In the genomic region with DNA sequence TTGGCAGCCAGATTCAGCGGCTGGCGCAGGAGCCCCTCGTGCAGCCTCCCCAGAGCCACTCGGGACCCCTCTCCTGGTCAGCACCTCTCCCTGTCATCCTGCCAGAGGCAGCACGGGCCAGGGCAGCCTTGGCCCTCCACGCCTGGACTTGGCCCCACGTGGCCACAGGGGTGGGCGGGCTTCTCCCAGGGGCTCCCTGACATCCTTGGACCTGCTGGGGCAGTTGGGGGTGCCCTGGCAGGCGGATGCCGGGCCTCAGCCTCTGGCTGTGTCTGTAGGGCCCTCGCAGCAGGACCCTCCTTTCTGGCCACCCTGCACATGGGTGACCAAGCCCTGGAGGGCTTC, we compare ENCODE assay signal across 19 cellular contexts.
DNase-seq lines count a peak whose midpoint lies in the region; ATAC-seq and TF ChIP-seq lines count a peak whose summit lies in the region.
"Had no signal": no experiment of that assay in that cellular context is flagged by ENCODE, and none has a peak within 500 bp of the region (broad histone marks: within the 10 kb centered on the region; RNA-seq: fewer than 3 reads in every experiment).

No MANE protein-coding gene starts in this region.

- H3K23ac ChIP-seq in trophoblast cell (ENCODE audit: low read length): no peak overlapping the region

- peaks cover 8 to 16% of the 10 kb centered on the region in 2 donors for H3K4me1 ChIP-seq in ascending aorta
- peaks cover 8 to 18% (median 10%) of the 10 kb centered on the region in 9 donors for H3K4me1 ChIP-seq in heart right ventricle
- no peaks in the 10 kb centered on the region for H3K4me1 ChIP-seq in trophoblast cell (ENCODE audit: control insufficient read depth in 1 of 2, insufficient read depth in 2 of 2, low read length in 2 of 2)
- peaks cover 9 to 14% (median 10%) of the 10 kb centered on the region in 4 donors for H3K4me1 ChIP-seq in upper lobe of left lung
- no peaks in the 10 kb centered on the region for H3K4me1 ChIP-seq in GM23338 (ENCODE audit: insufficient read depth)
- H3K4me1 ChIP-seq: pancreas had no signal

- no peak overlapping the region for H3K4me3 Mint-ChIP-seq in GM23338
- H3K4me3 Mint-ChIP-seq: activated T-cell treated with anti-CD3 and anti-CD28 coated beads, Interleukin-2, amount 50 U/mL, for 72 hours had no signal

- no peak overlapping the region for H2BK12ac ChIP-seq in trophoblast cell (ENCODE audit: low read length)

- no peak overlapping the region for H3K14ac ChIP-seq in trophoblast cell (ENCODE audit: low read length)

- H2AK5ac ChIP-seq in trophoblast cell (ENCODE audit: low read length): no peak overlapping the region

- peaks cover 8% of the 10 kb centered on the region; the same call in 1 of the 3 replicates for H3K36me3 Mint-ChIP-seq in GM23338 (ENCODE audit: low read depth)
- H3K36me3 Mint-ChIP-seq: activated naive CD4-positive, alpha-beta T cell treated with anti-CD3 and anti-CD28 coated beads, Interleukin-2, amount 50 U/mL, for 72 hours; naive B cell had no signal

- no peaks in the 10 kb centered on the region for H4K20me1 ChIP-seq in GM23338 (replicated peaks; ENCODE audit: insufficient read depth)

- ATAC-seq in heart right ventricle (peak in 6 of 8 donors; percentile 8 to 25 (median 19)), upper lobe of left lung (ENCODE audit: low FRiP score in 2 of 2) (peak in 1 of 2 donors; percentile 22), GM23338 (no peak), HG03039 (IDR thresholded peaks at IDR 0.05; ENCODE audit: unreplicated experiment) (no peak), GM21737 (IDR thresholded peaks at IDR 0.05; ENCODE audit: unreplicated experiment) (no peak)
- ATAC-seq: activated naive CD4-positive, alpha-beta T cell treated with anti-CD3 and anti-CD28 coated beads, Interleukin-2, amount 50 U/mL, for 72 hours; activated T-cell treated with anti-CD3 and anti-CD28 coated beads, Interleukin-2, amount 50 U/mL, for 72 hours had no signal

- H3K4me3 ChIP-seq in ascending aorta (no peak overlapping the region), heart right ventricle (no peak overlapping the region), trophoblast cell (ENCODE audit: low read depth, low read length) (no peak overlapping the region), upper lobe of left lung (no peak overlapping the region), GM23338 (no peak overlapping the region)
- H3K4me3 ChIP-seq: left lung, pancreas had no signal

- no peaks in the 10 kb centered on the region for H3K79me1 ChIP-seq in trophoblast cell (ENCODE audit: low read length)

- no peak overlapping the region for H4K8ac ChIP-seq in trophoblast cell (ENCODE audit: low read depth, low read length)

- H3K18ac ChIP-seq in trophoblast cell (ENCODE audit: low read length): no peak overlapping the region

- no peak overlapping the region for H3K27ac Mint-ChIP-seq in GM23338
- H3K27ac Mint-ChIP-seq: activated T-cell treated with anti-CD3 and anti-CD28 coated beads, Interleukin-2, amount 50 U/mL, for 72 hours had no signal

- H3K27ac ChIP-seq in ascending aorta (peak overlapping the region; percentile 58 to 74), heart right ventricle (peak overlapping the region in 5 of 10 donors; percentile 18 to 49 (median 34)), trophoblast cell (ENCODE audit: low read depth, low read length) (no peak overlapping the region), upper lobe of left lung (peak overlapping the region; percentile 15 to 56 (median 38)), GM23338 (ENCODE audit: low read depth) (no peak overlapping the region)
- H3K27ac ChIP-seq: pancreas had no signal

- peaks cover 8% of the 10 kb centered on the region for H3K27me3 Mint-ChIP-seq in GM23338 (ENCODE audit: insufficient read depth, low read depth, poor library complexity)

- H2AFZ ChIP-seq in trophoblast cell (ENCODE audit: insufficient read depth, low read length, poor library complexity): no peak overlapping the region
- H2AFZ ChIP-seq in GM23338: no peak overlapping the region

- H3K4me2 ChIP-seq in trophoblast cell (ENCODE audit: low read length): no peak overlapping the region
- no peak overlapping the region for H3K4me2 ChIP-seq in GM23338
- H3K4me2 ChIP-seq: SK-N-SH had no signal

- H3K9me3 Mint-ChIP-seq in GM23338: peaks cover 15% of the 10 kb centered on the region
- H3K9me3 Mint-ChIP-seq: activated naive CD4-positive, alpha-beta T cell treated with anti-CD3 and anti-CD28 coated beads, Interleukin-2, amount 50 U/mL, for 72 hours; activated T-cell treated with anti-CD3 and anti-CD28 coated beads, Interleukin-2, amount 50 U/mL, for 72 hours; naive B cell had no signal

- intact Hi-C loops in ascending aorta (cut with DNase I): loop anchor here (2.0 kb wide), 1 partner anchor 52 kb away; no protein-coding TSS in a partner anchor
- intact Hi-C loops in heart right ventricle (cut with DNase I): loop anchor here in 1 of 10 donors (5.0 kb wide), 1 partner anchor 46 kb away; no protein-coding TSS in a partner anchor
- intact Hi-C loops in head of caudate nucleus (cut with DNase I): no loop called here

- H2BK5ac ChIP-seq in trophoblast cell (ENCODE audit: low read depth, low read length, poor library complexity): no peak overlapping the region

- no peaks in the 10 kb centered on the region for H3K9me2 ChIP-seq in GM23338 (ENCODE audit: insufficient read depth)
- H3K9me2 ChIP-seq: SK-N-SH had no signal

- H3K9ac ChIP-seq in trophoblast cell (ENCODE audit: low read length): no peak overlapping the region
- H3K9ac ChIP-seq: SK-N-SH had no signal

- no peak overlapping the region for H2BK120ac ChIP-seq in trophoblast cell (ENCODE audit: insufficient read depth, low read length, poor library complexity)

- no peaks in the 10 kb centered on the region for H3K27me3 ChIP-seq in ascending aorta
- H3K27me3 ChIP-seq in heart right ventricle: no peaks in the 10 kb centered on the region
- H3K27me3 ChIP-seq in trophoblast cell (ENCODE audit: insufficient read depth, low read length): no peaks in the 10 kb centered on the region
- no peaks in the 10 kb centered on the region for H3K27me3 ChIP-seq in upper lobe of left lung
- H3K27me3 ChIP-seq in GM23338 (ENCODE audit: insufficient read depth): no peaks in the 10 kb centered on the region
- H3K27me3 ChIP-seq: pancreas had no signal

- peak overlapping the region; percentile 20 for H4K91ac ChIP-seq in trophoblast cell (ENCODE audit: low read depth, low read length)

- TF ChIP-seq CTCF in ascending aorta (IDR thresholded peaks at IDR 0.05) (no peak), heart right ventricle (IDR thresholded peaks at IDR 0.05) (no peak), upper lobe of left lung (IDR thresholded peaks at IDR 0.05) (no peak), GM23338 (conservative IDR thresholded peaks at IDR 0.05; ENCODE audit: low read depth in 2 of 2) (no peak)

- H3K4me1 Mint-ChIP-seq in GM23338: no peaks in the 10 kb centered on the region; the same call in 2 of the 3 replicates

- DNase-seq in ascending aorta (ENCODE audit: low spot score in 2 of 2) (no peak), heart right ventricle (no peak), trophoblast cell (no peak), upper lobe of left lung (no peak), head of caudate nucleus (no peak), GM23338 (ENCODE audit: low spot score) (no peak)
- DNase-seq: activated T-cell treated with anti-CD3 and anti-CD28 coated beads, Interleukin-2, amount 50 U/mL, for 72 hours; DND-41; KBM-7; naive B cell; NCI-H2029; pancreas; SK-N-SH; stimulated activated CD4-positive, alpha-beta T cell treated with anti-CD3 and anti-CD28 coated beads, Interleukin-12 subunit alpha, Interleukin-12 subunit beta, amount 100 ng/mL, for 4 hours; T-helper 9 cell had no signal

- no peak overlapping the region for H3K4ac ChIP-seq in trophoblast cell (ENCODE audit: low read depth, low read length)

- H3K36me3 ChIP-seq in ascending aorta (no peaks in the 10 kb centered on the region), heart right ventricle (no peaks in the 10 kb centered on the region), trophoblast cell (ENCODE audit: control insufficient read depth in 1 of 2, insufficient read depth in 2 of 2, low read length in 2 of 2) (no peaks in the 10 kb centered on the region), upper lobe of left lung (no peaks in the 10 kb centered on the region), GM23338 (ENCODE audit: insufficient read depth) (no peaks in the 10 kb centered on the region)
- H3K36me3 ChIP-seq: left lung, pancreas had no signal

- WGBS in heart right ventricle, 2 donors: 67 to 73% methylated on average over 11 of the region's 11 CpGs
- WGBS in trophoblast cell (ENCODE audit: extremely low coverage, insufficient coverage, insufficient read length): no CpG with 5 or more reads among the region's 11 CpGs
- WGBS in upper lobe of left lung, 2 donors: 64% methylated on average over 3 of the region's 11 CpGs; no CpG with 5 or more reads in 1 of the 2 donors

- no peak overlapping the region for H4K12ac ChIP-seq in trophoblast cell (ENCODE audit: low read depth, low read length)

- H3K9me3 ChIP-seq in ascending aorta: no peaks in the 10 kb centered on the region
- H3K9me3 ChIP-seq in heart right ventricle: no peaks in the 10 kb centered on the region
- H3K9me3 ChIP-seq in trophoblast cell (ENCODE audit: insufficient read depth, low read depth, low read length): peaks cover 9% of the 10 kb centered on the region
- H3K9me3 ChIP-seq in upper lobe of left lung: no peaks in the 10 kb centered on the region
- H3K9me3 ChIP-seq: left lung, pancreas, SK-N-SH had no signal

- no peaks in the 10 kb centered on the region; the same call in 1 of the 2 replicates for H3F3A ChIP-seq in GM23338 (replicated peaks; ENCODE audit: low read depth)

- no peak for TF ChIP-seq EP300 in upper lobe of left lung (IDR thresholded peaks at IDR 0.05)

- no peak for TF ChIP-seq POLR2A in upper lobe of left lung (IDR thresholded peaks at IDR 0.05)

- H3K79me2 ChIP-seq in trophoblast cell (ENCODE audit: control insufficient read depth, insufficient read depth, low read length, poor library complexity) (no peaks in the 10 kb centered on the region), GM23338 (replicated peaks; ENCODE audit: insufficient read depth) (no peaks in the 10 kb centered on the region)

Comparison
In these comparisons a context has a peak if more than half of its experiments do, and no peak if none do; other contexts are left out.
1. H3K27ac ChIP-seq: peak in ascending aorta (2 of 2) and upper lobe of left lung (4 of 4); none in trophoblast cell (single experiment) and GM23338 (single experiment).
2. ATAC-seq: peak in heart right ventricle (6 of 8); none in GM23338 (single experiment), HG03039 (single experiment) and GM21737 (single experiment).